ENCODE assay signal across 13 cellular contexts in genomic region chr17:68580236-68580903, GRCh38. TPM values are rescaled to one million over a fixed set of nuclear protein-coding genes. Genes with fewer than 3 reads are reported as not detected.
A peak's percentile ranks its signal among the peaks of the same experiment; 100 is the strongest.
DNase-seq lines count a peak whose midpoint lies in the region; ATAC-seq and TF ChIP-seq lines count a peak whose summit lies in the region.
"Had no signal": no experiment of that assay in that cellular context is flagged by ENCODE, and none has a peak within 500 bp of the region (broad histone marks: within the 10 kb centered on the region; RNA-seq: fewer than 3 reads in every experiment).

No MANE protein-coding gene starts in this region.

- H3K27ac Mint-ChIP-seq in neural crest cell (ENCODE audit: unreplicated experiment) = peak overlapping the region; percentile 52
- H3K27ac Mint-ChIP-seq: activated B cell treated with CpG ODN at 0.5 μM for 24 hours had no signal

- peaks cover 3% of the 10 kb centered on the region for H3K27me3 ChIP-seq in AG04450 (ENCODE audit: control insufficient read depth, insufficient read depth, low read length)
- no peaks in the 10 kb centered on the region for H3K27me3 ChIP-seq in esophagus (ENCODE audit: control insufficient read depth in 1 of 2, insufficient read depth in 2 of 2, low read length in 2 of 2)

- H3K4me3 ChIP-seq in AG04450 (ENCODE audit: low read depth, low read length) (no peak overlapping the region), esophagus (ENCODE audit: low read depth in 1 of 2, low read length in 2 of 2) (no peak overlapping the region)
- H3K4me3 ChIP-seq: thoracic aorta had no signal

- H3K9me3 ChIP-seq in AG04450 (ENCODE audit: control insufficient read depth, insufficient read depth, low read length) (no peaks in the 10 kb centered on the region), esophagus (ENCODE audit: control insufficient read depth in 2 of 2, insufficient read depth in 1 of 2, low read depth in 1 of 2, low read length in 1 of 2) (peaks cover 0 to 2% of the 10 kb centered on the region in 2 donors)
- H3K9me3 ChIP-seq: thoracic aorta had no signal

- no peak for TF ChIP-seq CTCF in AG04450 (IDR thresholded peaks at IDR 0.05; ENCODE audit: low read depth, low read length)
- TF ChIP-seq CTCF in neural crest cell (conservative IDR thresholded peaks at IDR 0.05) = no peak

- WGBS in esophagus, 2 donors = 43 to 54% methylated on average over 6 of the region's 6 CpGs

- H3K27ac ChIP-seq in AG04450 (ENCODE audit: low read depth, low read length) (peak overlapping the region; percentile 11), esophagus (ENCODE audit: low read depth in 2 of 2, low read length in 1 of 2) (peak overlapping the region; percentile 70 to 76)

- H3K9me3 Mint-ChIP-seq in neural crest cell = peaks cover 3% of the 10 kb centered on the region

- CTCF ChIA-PET in AG04450 (lab: Charles Lee) = interaction anchor here (0.7 kb wide), 1 partner anchor 34 kb away, joined by 3 read pairs; no protein-coding TSS in a partner anchor

- H3K4me3 Mint-ChIP-seq in neural crest cell = no peak overlapping the region
- H3K4me3 Mint-ChIP-seq: activated B cell treated with CpG ODN at 0.5 μM for 24 hours had no signal

- no peaks in the 10 kb centered on the region for H3K27me3 Mint-ChIP-seq in neural crest cell (ENCODE audit: low read depth)

- H3K36me3 Mint-ChIP-seq in neural crest cell (ENCODE audit: low read depth) = peaks cover 3% of the 10 kb centered on the region

- no peak for ATAC-seq in GM21529 (IDR thresholded peaks at IDR 0.05; ENCODE audit: unreplicated experiment)
- ATAC-seq in GM19324 (IDR thresholded peaks at IDR 0.05; ENCODE audit: low FRiP score, unreplicated experiment) = no peak
- ATAC-seq in HG03097 (IDR thresholded peaks at IDR 0.05; ENCODE audit: low FRiP score, unreplicated experiment) = no peak

- no peak for DNase-seq in AG04450 (ENCODE audit: low read depth, low spot score)
- peak; percentile 87 for DNase-seq in MV-4-11 (lab: John Stamatoyannopoulos, UW)
- no peak for DNase-seq in neural crest cell (ENCODE audit: low read depth, low spot score)
- DNase-seq in NCI-H82 (lab: John Stamatoyannopoulos, UW) = no peak
- DNase-seq: ACHN, activated B cell treated with CpG ODN at 0.5 μM for 24 hours had no signal

- POLR2A ChIA-PET in AG04450 (lab: Yijun Ruan, JAX) = no interaction called here

- peaks cover 27% of the 10 kb centered on the region for H3K4me1 Mint-ChIP-seq in neural crest cell
- H3K4me1 Mint-ChIP-seq: activated B cell treated with CpG ODN at 0.5 μM for 24 hours had no signal

- peaks cover 2 to 11% of the 10 kb centered on the region in 2 donors for H3K4me1 ChIP-seq in esophagus (ENCODE audit: control insufficient read depth in 2 of 2, insufficient read depth in 2 of 2, low read length in 1 of 2)

- H3K36me3 ChIP-seq in esophagus (ENCODE audit: control insufficient read depth in 2 of 2, insufficient read depth in 2 of 2, low read length in 1 of 2) = no peaks in the 10 kb centered on the region
- H3K36me3 ChIP-seq: thoracic aorta had no signal

RNA-seq across cellular contexts. Expression of gene FAM20A, which starts 20.8 kb away (rescaled TPM):
- polyA plus RNA-seq in AG04450 (2011; rRNA removed) = not detected in 2 replicates
- not detected in 2 replicates for polyA minus RNA-seq in AG04450 (2011; rRNA and poly(A)+ RNA removed)
- 1 to 10 TPM; 1.8 to 4.3 TPM for polyA plus RNA-seq in esophagus
- 0.51 and 0.86 TPM in 2 replicates for total RNA-seq in neural crest cell
- total RNA-seq: activated B cell treated with CpG ODN at 0.5 μM for 24 hours, lung microvascular endothelial cell, OCI-LY7 had no signal
